1 cellular context compared by ENCODE assay signal in the genomic region with DNA sequence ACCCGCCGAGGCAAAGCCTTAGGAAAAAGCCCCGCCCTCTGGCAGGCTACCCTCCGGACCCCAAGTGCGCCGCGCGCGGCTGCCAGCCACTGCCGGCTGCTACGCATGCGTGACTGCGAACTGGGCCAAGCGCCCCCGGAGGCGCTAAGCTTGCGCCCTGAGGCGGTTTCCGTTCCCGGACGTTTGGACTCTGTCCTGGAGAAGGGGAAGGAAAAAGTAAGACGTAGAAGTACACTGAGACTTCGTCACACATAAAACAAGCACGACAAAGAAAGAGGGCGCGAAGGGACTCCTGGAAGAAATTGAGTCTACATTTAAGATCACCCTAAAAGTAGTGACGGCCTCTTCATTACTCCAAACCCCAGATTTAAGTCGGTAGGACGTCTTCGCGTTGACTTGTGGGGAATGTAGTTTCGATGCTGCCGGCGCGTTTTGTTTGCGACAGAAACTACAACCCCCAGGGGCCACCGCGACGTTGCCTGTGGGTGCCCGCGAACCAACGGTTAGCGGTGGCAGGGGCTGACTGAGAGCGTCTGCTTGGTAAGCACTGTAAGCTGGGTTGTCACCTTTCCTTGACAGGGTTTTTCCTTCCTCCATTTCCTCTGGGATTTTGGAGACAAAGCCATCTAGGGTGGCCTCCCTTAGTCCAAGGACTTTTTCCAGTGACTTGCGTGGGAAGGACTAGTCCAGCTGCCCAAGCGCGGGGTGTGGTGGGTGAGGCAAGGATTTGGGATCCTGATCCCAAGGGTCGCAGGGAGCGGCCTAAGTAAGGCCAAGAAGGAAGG.
TF ChIP-seq lines count a peak whose summit lies in the region.

A gene (plus strand): TSS at position 472 of the 785 bp plus-strand sequence. CDS start 49,715 bp downstream, outside the sequence.

TF ChIP-seq in HepG2, 621 proteins besides CTCF, POLR2A, EP300 and RAD21 (continued from another document and continues in another):
- TF ChIP-seq, protein P1, sequence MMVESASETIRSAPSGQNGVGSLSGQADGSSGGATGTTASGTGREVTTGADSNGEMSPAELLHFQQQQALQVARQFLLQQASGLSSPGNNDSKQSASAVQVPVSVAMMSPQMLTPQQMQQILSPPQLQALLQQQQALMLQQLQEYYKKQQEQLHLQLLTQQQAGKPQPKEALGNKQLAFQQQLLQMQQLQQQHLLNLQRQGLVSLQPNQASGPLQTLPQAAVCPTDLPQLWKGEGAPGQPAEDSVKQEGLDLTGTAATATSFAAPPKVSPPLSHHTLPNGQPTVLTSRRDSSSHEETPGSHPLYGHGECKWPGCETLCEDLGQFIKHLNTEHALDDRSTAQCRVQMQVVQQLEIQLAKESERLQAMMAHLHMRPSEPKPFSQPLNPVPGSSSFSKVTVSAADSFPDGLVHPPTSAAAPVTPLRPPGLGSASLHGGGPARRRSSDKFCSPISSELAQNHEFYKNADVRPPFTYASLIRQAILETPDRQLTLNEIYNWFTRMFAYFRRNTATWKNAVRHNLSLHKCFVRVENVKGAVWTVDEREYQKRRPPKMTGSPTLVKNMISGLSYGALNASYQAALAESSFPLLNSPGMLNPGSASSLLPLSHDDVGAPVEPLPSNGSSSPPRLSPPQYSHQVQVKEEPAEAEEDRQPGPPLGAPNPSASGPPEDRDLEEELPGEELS (CRISPR knock-in tag; IDR thresholded peaks at IDR 0.05), result no peak; the same call in 1 of the 2 replicates
- TF ChIP-seq TSC22D2 (CRISPR knock-in tag; IDR thresholded peaks at IDR 0.05; ENCODE audit: borderline replicate concordance) (0 out of 2 replicates have a peak, but pooled peaks have one; percentile 36), NFRKB (IDR thresholded peaks at IDR 0.05) (no peak), ZNF329 (CRISPR knock-in tag; IDR thresholded peaks at IDR 0.05; ENCODE audit: low read depth) (no peak), SNAI1 (CRISPR knock-in tag; IDR thresholded peaks at IDR 0.05; ENCODE audit: borderline replicate concordance) (no peak), ZSCAN29 (CRISPR knock-in tag; conservative IDR thresholded peaks at IDR 0.05) (peak; percentile 90), TCF12 (IDR thresholded peaks at IDR 0.05) (no peak), TCF12 (CRISPR knock-in tag; IDR thresholded peaks at IDR 0.05) (no peak), HOXA3 (CRISPR knock-in tag; IDR thresholded peaks at IDR 0.05) (no peak; the same call in none of the 2 replicates), ZNF891 (CRISPR knock-in tag; IDR thresholded peaks at IDR 0.05) (no peak), MAFF (IDR thresholded peaks at IDR 0.05; ENCODE audit: low read depth, low read length) (0 out of 2 replicates have a peak, but pooled peaks have one; percentile 3), CBX2 (IDR thresholded peaks at IDR 0.05; ENCODE audit: low read depth, low read length) (no peak), CBX2 (CRISPR knock-in tag; IDR thresholded peaks at IDR 0.05; ENCODE audit: low read depth) (no peak), KLF13 (CRISPR knock-in tag; IDR thresholded peaks at IDR 0.05) (no peak), SSRP1 (CRISPR knock-in tag; IDR thresholded peaks at IDR 0.05) (no peak), PHF5A (CRISPR knock-in tag; IDR thresholded peaks at IDR 0.05; ENCODE audit: low read depth, unreplicated experiment) (no peak), ZNF550 (CRISPR knock-in tag; IDR thresholded peaks at IDR 0.05; ENCODE audit: borderline replicate concordance) (no peak), ZNF20 (CRISPR knock-in tag; IDR thresholded peaks at IDR 0.05) (no peak), TOE1 (CRISPR knock-in tag; IDR thresholded peaks at IDR 0.05) (no peak), ZNF225 (CRISPR knock-in tag; IDR thresholded peaks at IDR 0.05) (no peak), SNRNP70 (IDR thresholded peaks at IDR 0.05; ENCODE audit: low read depth, low read length) (no peak), ZFP36L1 (CRISPR knock-in tag; IDR thresholded peaks at IDR 0.05) (peak; percentile 73; the same call in 1 of the 2 replicates), NFKBIZ (CRISPR knock-in tag; IDR thresholded peaks at IDR 0.05) (no peak), ZNF703 (CRISPR knock-in tag; IDR thresholded peaks at IDR 0.05; ENCODE audit: borderline replicate concordance) (no peak), ZNF383 (CRISPR knock-in tag; IDR thresholded peaks at IDR 0.05; ENCODE audit: borderline replicate concordance) (peak; percentile 96), CHD2 (IDR thresholded peaks at IDR 0.05; ENCODE audit: low read depth, low read length) (no peak), ZNF382 (CRISPR knock-in tag; IDR thresholded peaks at IDR 0.05; ENCODE audit: borderline replicate concordance) (no peak), ZNF205 (CRISPR knock-in tag; IDR thresholded peaks at IDR 0.05) (no peak), SKI (IDR thresholded peaks at IDR 0.05; ENCODE audit: partially characterized antibody) (no peak), ZSCAN9 (CRISPR knock-in tag; IDR thresholded peaks at IDR 0.05; ENCODE audit: borderline replicate concordance) (no peak; the same call in 1 of the 2 replicates), MAZ (IDR thresholded peaks at IDR 0.05; ENCODE audit: borderline replicate concordance, low read depth, low read length) (peak; percentile 53; the same call in 1 of the 2 replicates), MAZ (CRISPR knock-in tag; IDR thresholded peaks at IDR 0.05; ENCODE audit: low read depth) (peak; percentile 42), GTF3A (CRISPR knock-in tag; conservative IDR thresholded peaks at IDR 0.05) (peak; percentile 85; the same call in 1 of the 2 replicates), ZNF616 (CRISPR knock-in tag; IDR thresholded peaks at IDR 0.05; ENCODE audit: low read depth) (no peak; the same call in 1 of the 2 replicates)
- TF ChIP-seq, protein P2, sequence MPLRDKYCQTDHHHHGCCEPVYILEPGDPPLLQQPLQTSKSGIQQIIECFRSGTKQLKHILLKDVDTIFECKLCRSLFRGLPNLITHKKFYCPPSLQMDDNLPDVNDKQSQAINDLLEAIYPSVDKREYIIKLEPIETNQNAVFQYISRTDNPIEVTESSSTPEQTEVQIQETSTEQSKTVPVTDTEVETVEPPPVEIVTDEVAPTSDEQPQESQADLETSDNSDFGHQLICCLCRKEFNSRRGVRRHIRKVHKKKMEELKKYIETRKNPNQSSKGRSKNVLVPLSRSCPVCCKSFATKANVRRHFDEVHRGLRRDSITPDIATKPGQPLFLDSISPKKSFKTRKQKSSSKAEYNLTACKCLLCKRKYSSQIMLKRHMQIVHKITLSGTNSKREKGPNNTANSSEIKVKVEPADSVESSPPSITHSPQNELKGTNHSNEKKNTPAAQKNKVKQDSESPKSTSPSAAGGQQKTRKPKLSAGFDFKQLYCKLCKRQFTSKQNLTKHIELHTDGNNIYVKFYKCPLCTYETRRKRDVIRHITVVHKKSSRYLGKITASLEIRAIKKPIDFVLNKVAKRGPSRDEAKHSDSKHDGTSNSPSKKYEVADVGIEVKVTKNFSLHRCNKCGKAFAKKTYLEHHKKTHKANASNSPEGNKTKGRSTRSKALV (CRISPR knock-in tag; IDR thresholded peaks at IDR 0.05), result peak; percentile 51; the same call in 1 of the 2 replicates
- TF ChIP-seq, protein P3, sequence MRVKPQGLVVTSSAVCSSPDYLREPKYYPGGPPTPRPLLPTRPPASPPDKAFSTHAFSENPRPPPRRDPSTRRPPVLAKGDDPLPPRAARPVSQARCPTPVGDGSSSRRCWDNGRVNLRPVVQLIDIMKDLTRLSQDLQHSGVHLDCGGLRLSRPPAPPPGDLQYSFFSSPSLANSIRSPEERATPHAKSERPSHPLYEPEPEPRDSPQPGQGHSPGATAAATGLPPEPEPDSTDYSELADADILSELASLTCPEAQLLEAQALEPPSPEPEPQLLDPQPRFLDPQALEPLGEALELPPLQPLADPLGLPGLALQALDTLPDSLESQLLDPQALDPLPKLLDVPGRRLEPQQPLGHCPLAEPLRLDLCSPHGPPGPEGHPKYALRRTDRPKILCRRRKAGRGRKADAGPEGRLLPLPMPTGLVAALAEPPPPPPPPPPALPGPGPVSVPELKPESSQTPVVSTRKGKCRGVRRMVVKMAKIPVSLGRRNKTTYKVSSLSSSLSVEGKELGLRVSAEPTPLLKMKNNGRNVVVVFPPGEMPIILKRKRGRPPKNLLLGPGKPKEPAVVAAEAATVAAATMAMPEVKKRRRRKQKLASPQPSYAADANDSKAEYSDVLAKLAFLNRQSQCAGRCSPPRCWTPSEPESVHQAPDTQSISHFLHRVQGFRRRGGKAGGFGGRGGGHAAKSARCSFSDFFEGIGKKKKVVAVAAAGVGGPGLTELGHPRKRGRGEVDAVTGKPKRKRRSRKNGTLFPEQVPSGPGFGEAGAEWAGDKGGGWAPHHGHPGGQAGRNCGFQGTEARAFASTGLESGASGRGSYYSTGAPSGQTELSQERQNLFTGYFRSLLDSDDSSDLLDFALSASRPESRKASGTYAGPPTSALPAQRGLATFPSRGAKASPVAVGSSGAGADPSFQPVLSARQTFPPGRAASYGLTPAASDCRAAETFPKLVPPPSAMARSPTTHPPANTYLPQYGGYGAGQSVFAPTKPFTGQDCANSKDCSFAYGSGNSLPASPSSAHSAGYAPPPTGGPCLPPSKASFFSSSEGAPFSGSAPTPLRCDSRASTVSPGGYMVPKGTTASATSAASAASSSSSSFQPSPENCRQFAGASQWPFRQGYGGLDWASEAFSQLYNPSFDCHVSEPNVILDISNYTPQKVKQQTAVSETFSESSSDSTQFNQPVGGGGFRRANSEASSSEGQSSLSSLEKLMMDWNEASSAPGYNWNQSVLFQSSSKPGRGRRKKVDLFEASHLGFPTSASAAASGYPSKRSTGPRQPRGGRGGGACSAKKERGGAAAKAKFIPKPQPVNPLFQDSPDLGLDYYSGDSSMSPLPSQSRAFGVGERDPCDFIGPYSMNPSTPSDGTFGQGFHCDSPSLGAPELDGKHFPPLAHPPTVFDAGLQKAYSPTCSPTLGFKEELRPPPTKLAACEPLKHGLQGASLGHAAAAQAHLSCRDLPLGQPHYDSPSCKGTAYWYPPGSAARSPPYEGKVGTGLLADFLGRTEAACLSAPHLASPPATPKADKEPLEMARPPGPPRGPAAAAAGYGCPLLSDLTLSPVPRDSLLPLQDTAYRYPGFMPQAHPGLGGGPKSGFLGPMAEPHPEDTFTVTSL (CRISPR knock-in tag; IDR thresholded peaks at IDR 0.05; ENCODE audit: borderline replicate concordance), result no peak; the same call in 1 of the 2 replicates
- TF ChIP-seq, protein P4, sequence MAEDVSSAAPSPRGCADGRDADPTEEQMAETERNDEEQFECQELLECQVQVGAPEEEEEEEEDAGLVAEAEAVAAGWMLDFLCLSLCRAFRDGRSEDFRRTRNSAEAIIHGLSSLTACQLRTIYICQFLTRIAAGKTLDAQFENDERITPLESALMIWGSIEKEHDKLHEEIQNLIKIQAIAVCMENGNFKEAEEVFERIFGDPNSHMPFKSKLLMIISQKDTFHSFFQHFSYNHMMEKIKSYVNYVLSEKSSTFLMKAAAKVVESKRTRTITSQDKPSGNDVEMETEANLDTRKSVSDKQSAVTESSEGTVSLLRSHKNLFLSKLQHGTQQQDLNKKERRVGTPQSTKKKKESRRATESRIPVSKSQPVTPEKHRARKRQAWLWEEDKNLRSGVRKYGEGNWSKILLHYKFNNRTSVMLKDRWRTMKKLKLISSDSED (CRISPR knock-in tag; IDR thresholded peaks at IDR 0.05), result no peak
- TF ChIP-seq, protein P5, sequence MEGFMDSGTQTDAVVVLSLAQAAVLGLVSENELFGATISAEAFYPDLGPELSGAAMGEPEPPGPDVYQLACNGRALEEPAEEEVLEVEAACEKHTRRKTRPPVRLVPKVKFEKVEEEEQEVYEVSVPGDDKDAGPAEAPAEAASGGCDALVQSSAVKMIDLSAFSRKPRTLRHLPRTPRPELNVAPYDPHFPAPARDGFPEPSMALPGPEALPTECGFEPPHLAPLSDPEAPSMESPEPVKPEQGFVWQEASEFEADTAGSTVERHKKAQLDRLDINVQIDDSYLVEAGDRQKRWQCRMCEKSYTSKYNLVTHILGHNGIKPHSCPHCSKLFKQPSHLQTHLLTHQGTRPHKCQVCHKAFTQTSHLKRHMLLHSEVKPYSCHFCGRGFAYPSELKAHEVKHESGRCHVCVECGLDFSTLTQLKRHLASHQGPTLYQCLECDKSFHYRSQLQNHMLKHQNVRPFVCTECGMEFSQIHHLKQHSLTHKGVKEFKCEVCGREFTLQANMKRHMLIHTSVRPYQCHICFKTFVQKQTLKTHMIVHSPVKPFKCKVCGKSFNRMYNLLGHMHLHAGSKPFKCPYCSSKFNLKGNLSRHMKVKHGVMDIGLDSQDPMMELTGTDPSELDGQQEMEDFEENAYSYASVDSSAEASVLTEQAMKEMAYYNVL (CRISPR knock-in tag; IDR thresholded peaks at IDR 0.05; ENCODE audit: borderline replicate concordance), result no peak
- TF ChIP-seq, protein P6, sequence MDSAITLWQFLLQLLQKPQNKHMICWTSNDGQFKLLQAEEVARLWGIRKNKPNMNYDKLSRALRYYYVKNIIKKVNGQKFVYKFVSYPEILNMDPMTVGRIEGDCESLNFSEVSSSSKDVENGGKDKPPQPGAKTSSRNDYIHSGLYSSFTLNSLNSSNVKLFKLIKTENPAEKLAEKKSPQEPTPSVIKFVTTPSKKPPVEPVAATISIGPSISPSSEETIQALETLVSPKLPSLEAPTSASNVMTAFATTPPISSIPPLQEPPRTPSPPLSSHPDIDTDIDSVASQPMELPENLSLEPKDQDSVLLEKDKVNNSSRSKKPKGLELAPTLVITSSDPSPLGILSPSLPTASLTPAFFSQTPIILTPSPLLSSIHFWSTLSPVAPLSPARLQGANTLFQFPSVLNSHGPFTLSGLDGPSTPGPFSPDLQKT (CRISPR knock-in tag; IDR thresholded peaks at IDR 0.05; ENCODE audit: borderline replicate concordance), result no peak
- TF ChIP-seq, protein P7, sequence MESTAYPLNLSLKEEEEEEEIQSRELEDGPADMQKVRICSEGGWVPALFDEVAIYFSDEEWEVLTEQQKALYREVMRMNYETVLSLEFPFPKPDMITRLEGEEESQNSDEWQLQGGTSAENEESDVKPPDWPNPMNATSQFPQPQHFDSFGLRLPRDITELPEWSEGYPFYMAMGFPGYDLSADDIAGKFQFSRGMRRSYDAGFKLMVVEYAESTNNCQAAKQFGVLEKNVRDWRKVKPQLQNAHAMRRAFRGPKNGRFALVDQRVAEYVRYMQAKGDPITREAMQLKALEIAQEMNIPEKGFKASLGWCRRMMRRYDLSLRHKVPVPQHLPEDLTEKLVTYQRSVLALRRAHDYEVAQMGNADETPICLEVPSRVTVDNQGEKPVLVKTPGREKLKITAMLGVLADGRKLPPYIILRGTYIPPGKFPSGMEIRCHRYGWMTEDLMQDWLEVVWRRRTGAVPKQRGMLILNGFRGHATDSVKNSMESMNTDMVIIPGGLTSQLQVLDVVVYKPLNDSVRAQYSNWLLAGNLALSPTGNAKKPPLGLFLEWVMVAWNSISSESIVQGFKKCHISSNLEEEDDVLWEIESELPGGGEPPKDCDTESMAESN (CRISPR knock-in tag; conservative IDR thresholded peaks at IDR 0.05), result no peak
- TF ChIP-seq, protein P8, sequence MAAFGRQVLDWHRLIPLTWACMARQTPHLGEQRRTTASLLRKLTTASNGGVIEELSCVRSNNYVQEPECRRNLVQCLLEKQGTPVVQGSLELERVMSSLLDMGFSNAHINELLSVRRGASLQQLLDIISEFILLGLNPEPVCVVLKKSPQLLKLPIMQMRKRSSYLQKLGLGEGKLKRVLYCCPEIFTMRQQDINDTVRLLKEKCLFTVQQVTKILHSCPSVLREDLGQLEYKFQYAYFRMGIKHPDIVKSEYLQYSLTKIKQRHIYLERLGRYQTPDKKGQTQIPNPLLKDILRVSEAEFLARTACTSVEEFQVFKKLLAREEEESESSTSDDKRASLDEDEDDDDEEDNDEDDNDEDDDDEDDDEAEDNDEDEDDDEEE (CRISPR knock-in tag; IDR thresholded peaks at IDR 0.05), result 0 out of 2 replicates have a peak, but pooled peaks have one; percentile 60
- TF ChIP-seq, protein P9, sequence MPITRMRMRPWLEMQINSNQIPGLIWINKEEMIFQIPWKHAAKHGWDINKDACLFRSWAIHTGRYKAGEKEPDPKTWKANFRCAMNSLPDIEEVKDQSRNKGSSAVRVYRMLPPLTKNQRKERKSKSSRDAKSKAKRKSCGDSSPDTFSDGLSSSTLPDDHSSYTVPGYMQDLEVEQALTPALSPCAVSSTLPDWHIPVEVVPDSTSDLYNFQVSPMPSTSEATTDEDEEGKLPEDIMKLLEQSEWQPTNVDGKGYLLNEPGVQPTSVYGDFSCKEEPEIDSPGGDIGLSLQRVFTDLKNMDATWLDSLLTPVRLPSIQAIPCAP (CRISPR knock-in tag; IDR thresholded peaks at IDR 0.05; ENCODE audit: low read depth), result no peak
